ENCODE assay signal across 8 cellular contexts in genomic region chr9:96021616-96022444, GRCh38.
DNase-seq lines count a peak whose midpoint lies in the region; ATAC-seq and TF ChIP-seq lines count a peak whose summit lies in the region.

No MANE protein-coding gene starts in this region.

- H3K9ac ChIP-seq in HUES48 (ENCODE audit: low read depth, low read length): no peak overlapping the region
- no peak overlapping the region for H3K9ac ChIP-seq in mammary epithelial cell (ENCODE audit: insufficient read depth, low read length)

- peak overlapping the region; percentile 43 for H2AFZ ChIP-seq in mammary epithelial cell (ENCODE audit: low read depth, low read length)

- H3K9me3 ChIP-seq in A673 (ENCODE audit: low read depth, low read length, poor library complexity, severe bottlenecking): no peaks in the 10 kb centered on the region
- no peaks in the 10 kb centered on the region for H3K9me3 ChIP-seq in HUES48 (ENCODE audit: control insufficient read depth, insufficient read depth, low read length)
- H3K9me3 ChIP-seq in mammary epithelial cell (replicated peaks; ENCODE audit: insufficient read depth, low read length): no peaks in the 10 kb centered on the region
- no peaks in the 10 kb centered on the region for H3K9me3 ChIP-seq in stomach

- no peaks in the 10 kb centered on the region for H4K20me1 ChIP-seq in mammary epithelial cell (ENCODE audit: insufficient read depth, low read length)

- H3K4me2 ChIP-seq in mammary epithelial cell (ENCODE audit: insufficient read depth, low read depth, low read length): peak overlapping the region; percentile 86

- 21% methylated on average over 11 of the region's 68 CpGs for WGBS in mammary epithelial cell (ENCODE audit: low coverage, missing lambda C conversion rate)
- 1 to 7% (median 2%) methylated on average over 22 to 68 of the region's 68 CpGs for WGBS in stomach, 5 donors

- peaks cover 5% of the 10 kb centered on the region for H3K4me1 ChIP-seq in A673 (ENCODE audit: insufficient read depth, low read length, poor library complexity, severe bottlenecking)
- H3K4me1 ChIP-seq in HUES48 (ENCODE audit: control insufficient read depth, insufficient read depth, low read length): peaks cover 14% of the 10 kb centered on the region; the same call in 1 of the 2 replicates
- H3K4me1 ChIP-seq in mammary epithelial cell (ENCODE audit: insufficient read depth, low read length): peaks cover 5% of the 10 kb centered on the region
- H3K4me1 ChIP-seq in stomach: peaks cover 23 to 38% (median 31%) of the 10 kb centered on the region in 4 donors

- no peak for DNase-seq in A673 (ENCODE audit: low spot score)
- DNase-seq in mammary epithelial cell: no peak
- peak; percentile 36 for DNase-seq in left kidney (ENCODE audit: low read depth, low spot score)
- DNase-seq in stomach: no peak
- no peak for DNase-seq in dermis blood vessel endothelial cell

- H3K4me3 ChIP-seq in A673 (ENCODE audit: low read depth, low read length, poor library complexity, severe bottlenecking) (peak overlapping the region; percentile 51), HUES48 (ENCODE audit: low read depth, low read length) (peak overlapping the region; percentile 71), mammary epithelial cell (replicated peaks in 1 of 3; ENCODE audit: insufficient read depth in 1 of 3, low read depth in 2 of 3, low read length in 3 of 3) (peak overlapping the region; percentile 36 to 39 (median 39)), stomach (peak overlapping the region; percentile 57 to 67 (median 62))

- no peaks in the 10 kb centered on the region for H3K79me2 ChIP-seq in mammary epithelial cell (ENCODE audit: insufficient read depth, low read length)

- TF ChIP-seq EP300 in stomach (IDR thresholded peaks at IDR 0.05): no peak

- POLR2A ChIA-PET in A673 (lab: Charles Lee; ENCODE audit: low non-redundant PET): no interaction called here

- H3K27ac ChIP-seq in A673 (ENCODE audit: low read depth, low read length, poor library complexity, severe bottlenecking) (no peak overlapping the region), HUES48 (ENCODE audit: low read depth, low read length) (no peak overlapping the region), mammary epithelial cell (ENCODE audit: insufficient read depth, low read depth, low read length) (no peak overlapping the region), stomach (peak overlapping the region; percentile 74 to 93 (median 84))

- CTCF ChIA-PET in A673 (lab: Charles Lee): no interaction called here
- CTCF ChIA-PET in mammary epithelial cell (lab: Charles Lee; ENCODE audit: low non-redundant PET): no interaction called here

- no peak for TF ChIP-seq POLR2A in stomach (IDR thresholded peaks at IDR 0.05)

- in situ Hi-C loops in mammary epithelial cell (cut with MboI; ENCODE audit: low sequenced_read_pairs in 2 of 2): no loop called here

- H3K36me3 ChIP-seq in A673 (ENCODE audit: insufficient read depth, low read length, poor library complexity, severe bottlenecking): no peaks in the 10 kb centered on the region
- H3K36me3 ChIP-seq in HUES48 (ENCODE audit: control insufficient read depth, insufficient read depth, low read length): no peaks in the 10 kb centered on the region
- no peaks in the 10 kb centered on the region for H3K36me3 ChIP-seq in mammary epithelial cell (ENCODE audit: insufficient read depth, low read length)
- H3K36me3 ChIP-seq in stomach: peaks cover 0 to 8% (median 6%) of the 10 kb centered on the region in 4 donors

- ATAC-seq in GM19023 (IDR thresholded peaks at IDR 0.05; ENCODE audit: unreplicated experiment) (no peak), HG02623 (IDR thresholded peaks at IDR 0.05; ENCODE audit: unreplicated experiment) (no peak)

- BruUV-seq in A673 (replicated peaks; lab: Mats Ljungman, UMichigan): no TSS peak
- no TSS peak for BruUV-seq in mammary epithelial cell (replicated peaks; lab: Mats Ljungman, UMichigan)

- TF ChIP-seq CTCF in A673 (conservative IDR thresholded peaks at IDR 0.05; ENCODE audit: low read depth, low read length): no peak
- TF ChIP-seq CTCF in mammary epithelial cell (conservative IDR thresholded peaks at IDR 0.05 in 1 of 2, IDR thresholded peaks at IDR 0.05 in 1 of 2; ENCODE audit: extremely low read depth in 1 of 2, insufficient read depth in 1 of 2, low read depth in 1 of 2, low read length in 2 of 2): no peak
- no peak for TF ChIP-seq CTCF in stomach (IDR thresholded peaks at IDR 0.05)

- dilution Hi-C loops in mammary epithelial cell (cut with HindIII; ENCODE audit: low sequenced_read_pairs): no loop called here

- intact Hi-C loops in A673 (cut with micrococcal nuclease; ENCODE audit: unreplicated experiment) (no loop called here), mammary epithelial cell (cut with micrococcal nuclease) (no loop called here), stomach (cut with DNase I; ENCODE audit: low total_unique reads) (no loop called here)

- peaks cover 26% of the 10 kb centered on the region for H3K27me3 ChIP-seq in A673 (replicated peaks; ENCODE audit: insufficient read depth, low read depth, low read length, poor library complexity)
- H3K27me3 ChIP-seq in HUES48 (ENCODE audit: control insufficient read depth, insufficient read depth, low read length): peaks cover 81% of the 10 kb centered on the region
- H3K27me3 ChIP-seq in mammary epithelial cell (ENCODE audit: insufficient read depth, low read length): peaks cover 24% of the 10 kb centered on the region
- H3K27me3 ChIP-seq in stomach: peaks cover 0 to 41% (median 19%) of the 10 kb centered on the region in 3 donors

Comparison
In these comparisons a context has a peak if more than half of its experiments do, and no peak if none do; other contexts are left out.
1. H3K27ac ChIP-seq: peak in stomach (5 of 5); none in A673 (single experiment), HUES48 (single experiment) and mammary epithelial cell (single experiment).
2. Peak in every context shown above with its lines, with median percentiles within 50 percentile points of each other: H3K4me3 ChIP-seq.